ENCODE assay signal across 27 cellular contexts in the genomic region with DNA sequence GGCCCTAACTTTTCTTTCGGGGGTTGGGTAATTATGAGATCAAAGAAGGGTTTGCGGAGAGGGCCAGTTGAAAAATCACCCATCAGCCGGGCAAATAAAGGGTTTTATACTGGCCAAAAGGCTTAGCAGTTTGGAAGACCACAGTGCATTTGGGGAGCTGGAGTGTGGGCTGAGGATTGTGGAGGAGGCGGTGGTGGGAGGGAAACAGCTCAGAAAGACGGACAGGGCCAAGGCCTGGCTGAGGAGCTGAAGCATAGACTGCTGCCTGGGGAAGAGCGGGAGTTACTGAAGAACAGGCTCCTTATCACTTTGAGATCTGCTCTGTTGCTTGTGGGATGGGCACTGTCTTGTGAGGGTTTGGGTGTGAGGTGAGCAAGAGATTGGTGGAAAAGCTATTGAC.
"Had no signal": no experiment of that assay in that cellular context is flagged by ENCODE, and none has a peak within 500 bp of the region (broad histone marks: within the 10 kb centered on the region; RNA-seq: fewer than 3 reads in every experiment).

No MANE protein-coding gene starts in this region.

- H3K27ac Mint-ChIP-seq: activated B cell treated with CpG ODN at 0.5 μM for 24 hours; activated CD4-positive, alpha-beta T cell treated with anti-CD3 and anti-CD28 coated beads for 36 hours; activated naive CD8-positive, alpha-beta T cell treated with anti-CD3 and anti-CD28 coated beads for 36 hours; stimulated activated effector memory CD8-positive, alpha-beta T cell treated with anti-CD3 and anti-CD28 coated beads, Interleukin-12 subunit alpha, Interleukin-12 subunit beta, amount 100 ng/mL, for 72 hours; stimulated activated naive CD8-positive, alpha-beta T cell treated with anti-CD3 and anti-CD28 coated beads, Interleukin-15, amount 100 ng/mL, for 72 hours; T-helper 2 cell treated with Interferon-gamma antibody and Interleukin-4, amounts not matched to agents 5 μg/mL and 100 μg/mL, for 36 hours had no signal

- H3K36me3 Mint-ChIP-seq: stimulated activated effector memory CD8-positive, alpha-beta T cell treated with anti-CD3 and anti-CD28 coated beads, Interleukin-12 subunit alpha, Interleukin-12 subunit beta, amount 100 ng/mL, for 72 hours had no signal

- H3K27me3 Mint-ChIP-seq: activated B cell treated with CpG ODN at 0.5 μM for 24 hours; activated CD4-positive, alpha-beta T cell treated with anti-CD3 and anti-CD28 coated beads for 36 hours; activated naive CD8-positive, alpha-beta T cell treated with anti-CD3 and anti-CD28 coated beads for 36 hours; central memory CD8-positive, alpha-beta T cell; stimulated activated naive CD8-positive, alpha-beta T cell treated with anti-CD3 and anti-CD28 coated beads, Interleukin-15, amount 100 ng/mL, for 72 hours had no signal

- H3K9me3 ChIP-seq: breast epithelium, colonic mucosa, left lung, transverse colon had no signal

- H3K4me1 Mint-ChIP-seq: activated B cell treated with CpG ODN at 0.5 μM for 24 hours; central memory CD8-positive, alpha-beta T cell; stimulated activated effector memory CD8-positive, alpha-beta T cell treated with anti-CD3 and anti-CD28 coated beads, Interleukin-12 subunit alpha, Interleukin-12 subunit beta, amount 100 ng/mL, for 72 hours had no signal

- H3K9me3 Mint-ChIP-seq: central memory CD8-positive, alpha-beta T cell; stimulated activated effector memory CD8-positive, alpha-beta T cell treated with anti-CD3 and anti-CD28 coated beads, Interleukin-12 subunit alpha, Interleukin-12 subunit beta, amount 100 ng/mL, for 72 hours; T-helper 2 cell treated with Interferon-gamma antibody and Interleukin-4, amounts not matched to agents 5 μg/mL and 100 μg/mL, for 36 hours had no signal

- H3K4me3 ChIP-seq: breast epithelium, colonic mucosa, dorsolateral prefrontal cortex, heart right ventricle, left lung, lung, transverse colon had no signal

- ATAC-seq: activated CD4-positive, alpha-beta T cell treated with anti-CD3 and anti-CD28 coated beads for 36 hours; activated T-cell treated with anti-CD3 and anti-CD28 coated beads, Interleukin-2, amount 50 U/mL, for 4 hours; left lung; sciatic nerve; stimulated activated effector memory CD8-positive, alpha-beta T cell treated with anti-CD3 and anti-CD28 coated beads, Interleukin-12 subunit alpha, Interleukin-12 subunit beta, amount 100 ng/mL, for 72 hours; stimulated activated naive CD8-positive, alpha-beta T cell treated with anti-CD3 and anti-CD28 coated beads, Interleukin-15, amount 100 ng/mL, for 72 hours had no signal

- DNase-seq: activated B cell treated with CpG ODN at 0.5 μM for 24 hours; activated CD4-positive, alpha-beta T cell treated with anti-CD3 and anti-CD28 coated beads for 36 hours; activated CD4-positive, alpha-beta T cell treated with anti-CD3 and anti-CD28 coated beads, Interleukin-2, amount 50 U/mL, for 4 hours; activated CD8-positive, alpha-beta memory T cell treated with anti-CD3 and anti-CD28 coated beads for 24 hours; activated CD8-positive, alpha-beta memory T cell treated with anti-CD3 and anti-CD28 coated beads, Interleukin-2, amount 50 U/mL, for 4 hours; activated naive CD4-positive, alpha-beta T cell treated with Interleukin-2 at 50 U/mL for 16 hours; activated naive CD8-positive, alpha-beta T cell treated with anti-CD3 and anti-CD28 coated beads for 36 hours; activated T-cell treated with anti-CD3 and anti-CD28 coated beads, Interleukin-2, amount 50 U/mL, for 4 hours; amniotic stem cell; colonic mucosa; dorsolateral prefrontal cortex; heart right ventricle; left lung; midbrain; occipital lobe; posterior cingulate gyrus; small intestine; stimulated activated CD4-positive, alpha-beta T cell treated with anti-CD3 and anti-CD28 coated beads, Interleukin-2, amount 100 ng/mL, for 24 hours; stimulated activated naive CD8-positive, alpha-beta T cell treated with anti-CD3 and anti-CD28 coated beads, Interleukin-15, amount 100 ng/mL, for 72 hours; transverse colon had no signal

- H3K4me1 ChIP-seq: breast epithelium, colonic mucosa, left lung, transverse colon had no signal

- H3K36me3 ChIP-seq: breast epithelium, colonic mucosa, left lung, transverse colon had no signal

- H3K27ac ChIP-seq: breast epithelium, colonic mucosa, dorsolateral prefrontal cortex, epithelial cell of prostate, heart right ventricle, left lung, transverse colon had no signal

- H3K4me3 Mint-ChIP-seq: activated B cell treated with CpG ODN at 0.5 μM for 24 hours; activated CD4-positive, alpha-beta T cell treated with anti-CD3 and anti-CD28 coated beads for 36 hours; activated naive CD8-positive, alpha-beta T cell treated with anti-CD3 and anti-CD28 coated beads for 36 hours; activated T-cell treated with anti-CD3 and anti-CD28 coated beads, Interleukin-2, amount 50 U/mL, for 4 hours; central memory CD8-positive, alpha-beta T cell; stimulated activated effector memory CD8-positive, alpha-beta T cell treated with anti-CD3 and anti-CD28 coated beads, Interleukin-12 subunit alpha, Interleukin-12 subunit beta, amount 100 ng/mL, for 72 hours; stimulated activated naive CD8-positive, alpha-beta T cell treated with anti-CD3 and anti-CD28 coated beads, Interleukin-15, amount 100 ng/mL, for 72 hours; T-helper 2 cell treated with Interferon-gamma antibody and Interleukin-4, amounts not matched to agents 5 μg/mL and 100 μg/mL, for 36 hours had no signal

- H3K27me3 ChIP-seq: breast epithelium, colonic mucosa, dorsolateral prefrontal cortex, heart right ventricle, left lung, transverse colon had no signal
